1 cellular context compared by ENCODE assay signal in the genomic region with DNA sequence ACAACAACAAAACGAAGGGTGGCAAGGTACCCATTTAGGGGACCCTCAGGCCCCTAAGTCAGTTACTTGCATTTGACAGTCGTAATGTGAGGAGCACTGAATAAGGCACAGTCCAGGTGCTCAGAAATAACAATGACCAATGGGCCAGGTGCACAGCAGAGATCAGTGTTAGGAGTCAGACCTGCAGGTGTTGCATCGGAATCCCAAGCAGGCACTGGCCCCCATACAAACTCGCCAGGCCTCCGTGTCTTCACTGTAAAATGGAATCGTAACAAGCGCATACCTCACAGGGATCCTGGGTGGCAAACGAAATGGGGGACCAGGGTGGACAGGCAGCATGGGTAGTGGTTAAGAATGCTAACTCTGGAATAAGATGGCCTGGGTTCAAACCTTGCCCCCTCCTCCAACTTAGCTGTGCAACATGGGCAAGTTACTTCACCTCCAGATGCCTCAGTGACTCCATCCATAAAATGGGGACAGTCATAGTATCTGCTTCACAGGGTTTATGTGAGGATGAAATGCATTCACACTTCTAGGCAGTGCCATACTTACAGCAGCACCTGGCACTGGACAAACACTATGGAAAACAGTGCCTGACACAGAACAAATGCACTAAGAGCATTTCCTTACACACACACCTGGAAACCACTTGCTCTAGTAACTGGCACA.
TF ChIP-seq lines count a peak whose summit lies in the region.

No MANE protein-coding gene starts in this region.

TF ChIP-seq in K562, 482 proteins besides CTCF, POLR2A, EP300 and RAD21 (continued from another document):
- TF ChIP-seq, protein P1, sequence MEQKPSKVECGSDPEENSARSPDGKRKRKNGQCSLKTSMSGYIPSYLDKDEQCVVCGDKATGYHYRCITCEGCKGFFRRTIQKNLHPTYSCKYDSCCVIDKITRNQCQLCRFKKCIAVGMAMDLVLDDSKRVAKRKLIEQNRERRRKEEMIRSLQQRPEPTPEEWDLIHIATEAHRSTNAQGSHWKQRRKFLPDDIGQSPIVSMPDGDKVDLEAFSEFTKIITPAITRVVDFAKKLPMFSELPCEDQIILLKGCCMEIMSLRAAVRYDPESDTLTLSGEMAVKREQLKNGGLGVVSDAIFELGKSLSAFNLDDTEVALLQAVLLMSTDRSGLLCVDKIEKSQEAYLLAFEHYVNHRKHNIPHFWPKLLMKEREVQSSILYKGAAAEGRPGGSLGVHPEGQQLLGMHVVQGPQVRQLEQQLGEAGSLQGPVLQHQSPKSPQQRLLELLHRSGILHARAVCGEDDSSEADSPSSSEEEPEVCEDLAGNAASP (IDR thresholded peaks at IDR 0.05), result no peak
- TF ChIP-seq, protein P2, sequence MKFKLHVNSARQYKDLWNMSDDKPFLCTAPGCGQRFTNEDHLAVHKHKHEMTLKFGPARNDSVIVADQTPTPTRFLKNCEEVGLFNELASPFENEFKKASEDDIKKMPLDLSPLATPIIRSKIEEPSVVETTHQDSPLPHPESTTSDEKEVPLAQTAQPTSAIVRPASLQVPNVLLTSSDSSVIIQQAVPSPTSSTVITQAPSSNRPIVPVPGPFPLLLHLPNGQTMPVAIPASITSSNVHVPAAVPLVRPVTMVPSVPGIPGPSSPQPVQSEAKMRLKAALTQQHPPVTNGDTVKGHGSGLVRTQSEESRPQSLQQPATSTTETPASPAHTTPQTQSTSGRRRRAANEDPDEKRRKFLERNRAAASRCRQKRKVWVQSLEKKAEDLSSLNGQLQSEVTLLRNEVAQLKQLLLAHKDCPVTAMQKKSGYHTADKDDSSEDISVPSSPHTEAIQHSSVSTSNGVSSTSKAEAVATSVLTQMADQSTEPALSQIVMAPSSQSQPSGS (CRISPR knock-in tag; IDR thresholded peaks at IDR 0.05), result no peak
- TF ChIP-seq RBM25 (IDR thresholded peaks at IDR 0.05; ENCODE audit: low read depth, low read length, severe bottlenecking) (peak; percentile 80), BCOR (IDR thresholded peaks at IDR 0.05) (0 out of 2 replicates have a peak, but pooled peaks have one; percentile 18)
- TF ChIP-seq, protein P3, sequence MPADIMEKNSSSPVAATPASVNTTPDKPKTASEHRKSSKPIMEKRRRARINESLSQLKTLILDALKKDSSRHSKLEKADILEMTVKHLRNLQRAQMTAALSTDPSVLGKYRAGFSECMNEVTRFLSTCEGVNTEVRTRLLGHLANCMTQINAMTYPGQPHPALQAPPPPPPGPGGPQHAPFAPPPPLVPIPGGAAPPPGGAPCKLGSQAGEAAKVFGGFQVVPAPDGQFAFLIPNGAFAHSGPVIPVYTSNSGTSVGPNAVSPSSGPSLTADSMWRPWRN (IDR thresholded peaks at IDR 0.05; ENCODE audit: low read depth), result no peak
